In genomic region chr21:32260130-32260529, GRCh38 we compare ENCODE assay signal across 2 cellular contexts.
A peak's percentile ranks its signal among the peaks of the same experiment; 100 is the strongest.
TF ChIP-seq lines count a peak whose summit lies in the region.

No MANE protein-coding gene starts in this region.

TF ChIP-seq in A549, 52 proteins besides CTCF, POLR2A, EP300 and RAD21:
- peak; percentile 58 for TF ChIP-seq ZFP36 (IDR thresholded peaks at IDR 0.05; ENCODE audit: borderline replicate concordance, partially characterized antibody)
- TF ChIP-seq NR3C1 (IDR thresholded peaks at IDR 0.05) = no peak
- TF ChIP-seq FOSB (CRISPR knock-in tag; IDR thresholded peaks at IDR 0.05) = no peak

TF ChIP-seq in K562, 482 proteins besides CTCF, POLR2A, EP300 and RAD21:
- TF ChIP-seq ZFP36 (IDR thresholded peaks at IDR 0.05; ENCODE audit: low read depth, low read length, partially characterized antibody) (peak; percentile 96), DPF2 (IDR thresholded peaks at IDR 0.05) (no peak), RBM25 (IDR thresholded peaks at IDR 0.05; ENCODE audit: low read depth, low read length, severe bottlenecking) (peak; percentile 29), FOXJ2 (tag; IDR thresholded peaks at IDR 0.05) (no peak), ZNF140 (CRISPR knock-in tag; IDR thresholded peaks at IDR 0.05) (no peak)
